Comparison of ENCODE assay signal across 1 cellular context in genomic region chr4:37562592-37562991, GRCh38.
TF ChIP-seq lines count a peak whose summit lies in the region.

No MANE protein-coding gene starts in this region.

TF ChIP-seq in IMR-90, 13 proteins besides CTCF, POLR2A, EP300 and RAD21 (continued from another document):
- TF ChIP-seq MAZ (IDR thresholded peaks at IDR 0.05; ENCODE audit: borderline replicate concordance, low read depth, low read length) = no peak
- no peak for TF ChIP-seq CHD1 (IDR thresholded peaks at IDR 0.05; ENCODE audit: low read depth, low read length)
- no peak for TF ChIP-seq CEBPB (IDR thresholded peaks at IDR 0.05; ENCODE audit: low read depth, low read length)
- TF ChIP-seq MXI1 (IDR thresholded peaks at IDR 0.05; ENCODE audit: borderline replicate concordance, low read depth, low read length) = no peak
- no peak for TF ChIP-seq SMC3 (IDR thresholded peaks at IDR 0.05; ENCODE audit: low read depth, low read length)
